1 cellular context compared by ENCODE assay signal in the genomic region with DNA sequence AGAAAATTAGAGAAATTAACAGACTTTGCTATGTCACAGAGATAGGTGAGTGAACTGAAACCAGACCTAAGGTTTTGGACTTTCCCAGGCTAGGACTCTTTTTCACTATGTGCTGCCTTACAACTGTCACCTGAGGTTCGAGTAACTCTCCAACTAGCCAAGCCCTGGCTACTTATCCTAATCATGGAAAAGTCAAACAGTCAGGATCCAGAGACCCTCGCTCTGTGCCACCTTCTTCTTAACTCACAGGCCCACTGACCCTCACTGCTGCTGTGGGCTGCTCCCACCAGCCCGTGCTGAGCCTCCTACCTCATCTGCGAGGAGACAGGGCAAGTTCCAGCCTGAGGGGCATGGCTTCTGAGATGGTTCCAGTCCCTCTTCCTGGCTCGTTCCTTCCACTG.
TF ChIP-seq lines count a peak whose summit lies in the region.

No MANE protein-coding gene starts in this region.

TF ChIP-seq in GM23338, 12 proteins besides CTCF, POLR2A, EP300 and RAD21 (continued from another document):
- TF ChIP-seq NANOG (IDR thresholded peaks at IDR 0.05; ENCODE audit: borderline replicate concordance): no peak
- TF ChIP-seq, protein P1, sequence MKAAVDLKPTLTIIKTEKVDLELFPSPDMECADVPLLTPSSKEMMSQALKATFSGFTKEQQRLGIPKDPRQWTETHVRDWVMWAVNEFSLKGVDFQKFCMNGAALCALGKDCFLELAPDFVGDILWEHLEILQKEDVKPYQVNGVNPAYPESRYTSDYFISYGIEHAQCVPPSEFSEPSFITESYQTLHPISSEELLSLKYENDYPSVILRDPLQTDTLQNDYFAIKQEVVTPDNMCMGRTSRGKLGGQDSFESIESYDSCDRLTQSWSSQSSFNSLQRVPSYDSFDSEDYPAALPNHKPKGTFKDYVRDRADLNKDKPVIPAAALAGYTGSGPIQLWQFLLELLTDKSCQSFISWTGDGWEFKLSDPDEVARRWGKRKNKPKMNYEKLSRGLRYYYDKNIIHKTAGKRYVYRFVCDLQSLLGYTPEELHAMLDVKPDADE (IDR thresholded peaks at IDR 0.05): no peak
- TF ChIP-seq, protein P2, sequence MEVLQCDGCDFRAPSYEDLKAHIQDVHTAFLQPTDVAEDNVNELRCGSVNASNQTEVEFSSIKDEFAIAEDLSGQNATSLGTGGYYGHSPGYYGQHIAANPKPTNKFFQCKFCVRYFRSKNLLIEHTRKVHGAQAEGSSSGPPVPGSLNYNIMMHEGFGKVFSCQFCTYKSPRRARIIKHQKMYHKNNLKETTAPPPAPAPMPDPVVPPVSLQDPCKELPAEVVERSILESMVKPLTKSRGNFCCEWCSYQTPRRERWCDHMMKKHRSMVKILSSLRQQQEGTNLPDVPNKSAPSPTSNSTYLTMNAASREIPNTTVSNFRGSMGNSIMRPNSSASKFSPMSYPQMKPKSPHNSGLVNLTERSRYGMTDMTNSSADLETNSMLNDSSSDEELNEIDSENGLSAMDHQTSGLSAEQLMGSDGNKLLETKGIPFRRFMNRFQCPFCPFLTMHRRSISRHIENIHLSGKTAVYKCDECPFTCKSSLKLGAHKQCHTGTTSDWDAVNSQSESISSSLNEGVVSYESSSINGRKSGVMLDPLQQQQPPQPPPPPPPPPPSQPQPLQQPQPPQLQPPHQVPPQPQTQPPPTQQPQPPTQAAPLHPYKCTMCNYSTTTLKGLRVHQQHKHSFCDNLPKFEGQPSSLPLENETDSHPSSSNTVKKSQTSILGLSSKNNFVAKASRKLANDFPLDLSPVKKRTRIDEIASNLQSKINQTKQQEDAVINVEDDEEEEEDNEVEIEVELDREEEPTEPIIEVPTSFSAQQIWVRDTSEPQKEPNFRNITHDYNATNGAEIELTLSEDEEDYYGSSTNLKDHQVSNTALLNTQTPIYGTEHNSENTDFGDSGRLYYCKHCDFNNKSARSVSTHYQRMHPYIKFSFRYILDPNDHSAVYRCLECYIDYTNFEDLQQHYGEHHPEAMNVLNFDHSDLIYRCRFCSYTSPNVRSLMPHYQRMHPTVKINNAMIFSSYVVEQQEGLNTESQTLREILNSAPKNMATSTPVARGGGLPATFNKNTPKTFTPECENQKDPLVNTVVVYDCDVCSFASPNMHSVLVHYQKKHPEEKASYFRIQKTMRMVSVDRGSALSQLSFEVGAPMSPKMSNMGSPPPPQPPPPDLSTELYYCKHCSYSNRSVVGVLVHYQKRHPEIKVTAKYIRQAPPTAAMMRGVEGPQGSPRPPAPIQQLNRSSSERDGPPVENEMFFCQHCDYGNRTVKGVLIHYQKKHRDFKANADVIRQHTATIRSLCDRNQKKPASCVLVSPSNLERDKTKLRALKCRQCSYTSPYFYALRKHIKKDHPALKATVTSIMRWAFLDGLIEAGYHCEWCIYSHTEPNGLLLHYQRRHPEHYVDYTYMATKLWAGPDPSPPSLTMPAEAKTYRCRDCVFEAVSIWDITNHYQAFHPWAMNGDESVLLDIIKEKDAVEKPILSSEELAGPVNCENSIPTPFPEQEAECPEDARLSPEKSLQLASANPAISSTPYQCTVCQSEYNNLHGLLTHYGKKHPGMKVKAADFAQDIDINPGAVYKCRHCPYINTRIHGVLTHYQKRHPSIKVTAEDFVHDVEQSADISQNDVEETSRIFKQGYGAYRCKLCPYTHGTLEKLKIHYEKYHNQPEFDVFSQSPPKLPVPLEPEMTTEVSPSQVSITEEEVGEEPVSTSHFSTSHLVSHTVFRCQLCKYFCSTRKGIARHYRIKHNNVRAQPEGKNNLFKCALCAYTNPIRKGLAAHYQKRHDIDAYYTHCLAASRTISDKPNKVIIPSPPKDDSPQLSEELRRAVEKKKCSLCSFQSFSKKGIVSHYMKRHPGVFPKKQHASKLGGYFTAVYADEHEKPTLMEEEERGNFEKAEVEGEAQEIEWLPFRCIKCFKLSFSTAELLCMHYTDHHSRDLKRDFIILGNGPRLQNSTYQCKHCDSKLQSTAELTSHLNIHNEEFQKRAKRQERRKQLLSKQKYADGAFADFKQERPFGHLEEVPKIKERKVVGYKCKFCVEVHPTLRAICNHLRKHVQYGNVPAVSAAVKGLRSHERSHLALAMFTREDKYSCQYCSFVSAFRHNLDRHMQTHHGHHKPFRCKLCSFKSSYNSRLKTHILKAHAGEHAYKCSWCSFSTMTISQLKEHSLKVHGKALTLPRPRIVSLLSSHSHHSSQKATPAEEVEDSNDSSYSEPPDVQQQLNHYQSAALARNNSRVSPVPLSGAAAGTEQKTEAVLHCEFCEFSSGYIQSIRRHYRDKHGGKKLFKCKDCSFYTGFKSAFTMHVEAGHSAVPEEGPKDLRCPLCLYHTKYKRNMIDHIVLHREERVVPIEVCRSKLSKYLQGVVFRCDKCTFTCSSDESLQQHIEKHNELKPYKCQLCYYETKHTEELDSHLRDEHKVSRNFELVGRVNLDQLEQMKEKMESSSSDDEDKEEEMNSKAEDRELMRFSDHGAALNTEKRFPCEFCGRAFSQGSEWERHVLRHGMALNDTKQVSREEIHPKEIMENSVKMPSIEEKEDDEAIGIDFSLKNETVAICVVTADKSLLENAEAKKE (CRISPR knock-in tag; IDR thresholded peaks at IDR 0.05): no peak
- TF ChIP-seq CREB1 (CRISPR knock-in tag; IDR thresholded peaks at IDR 0.05; ENCODE audit: low read depth): no peak
- TF ChIP-seq, protein P3, sequence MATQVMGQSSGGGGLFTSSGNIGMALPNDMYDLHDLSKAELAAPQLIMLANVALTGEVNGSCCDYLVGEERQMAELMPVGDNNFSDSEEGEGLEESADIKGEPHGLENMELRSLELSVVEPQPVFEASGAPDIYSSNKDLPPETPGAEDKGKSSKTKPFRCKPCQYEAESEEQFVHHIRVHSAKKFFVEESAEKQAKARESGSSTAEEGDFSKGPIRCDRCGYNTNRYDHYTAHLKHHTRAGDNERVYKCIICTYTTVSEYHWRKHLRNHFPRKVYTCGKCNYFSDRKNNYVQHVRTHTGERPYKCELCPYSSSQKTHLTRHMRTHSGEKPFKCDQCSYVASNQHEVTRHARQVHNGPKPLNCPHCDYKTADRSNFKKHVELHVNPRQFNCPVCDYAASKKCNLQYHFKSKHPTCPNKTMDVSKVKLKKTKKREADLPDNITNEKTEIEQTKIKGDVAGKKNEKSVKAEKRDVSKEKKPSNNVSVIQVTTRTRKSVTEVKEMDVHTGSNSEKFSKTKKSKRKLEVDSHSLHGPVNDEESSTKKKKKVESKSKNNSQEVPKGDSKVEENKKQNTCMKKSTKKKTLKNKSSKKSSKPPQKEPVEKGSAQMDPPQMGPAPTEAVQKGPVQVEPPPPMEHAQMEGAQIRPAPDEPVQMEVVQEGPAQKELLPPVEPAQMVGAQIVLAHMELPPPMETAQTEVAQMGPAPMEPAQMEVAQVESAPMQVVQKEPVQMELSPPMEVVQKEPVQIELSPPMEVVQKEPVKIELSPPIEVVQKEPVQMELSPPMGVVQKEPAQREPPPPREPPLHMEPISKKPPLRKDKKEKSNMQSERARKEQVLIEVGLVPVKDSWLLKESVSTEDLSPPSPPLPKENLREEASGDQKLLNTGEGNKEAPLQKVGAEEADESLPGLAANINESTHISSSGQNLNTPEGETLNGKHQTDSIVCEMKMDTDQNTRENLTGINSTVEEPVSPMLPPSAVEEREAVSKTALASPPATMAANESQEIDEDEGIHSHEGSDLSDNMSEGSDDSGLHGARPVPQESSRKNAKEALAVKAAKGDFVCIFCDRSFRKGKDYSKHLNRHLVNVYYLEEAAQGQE (IDR thresholded peaks at IDR 0.05; ENCODE audit: unreplicated experiment): no peak
- no peak for TF ChIP-seq JUNB (IDR thresholded peaks at IDR 0.05; ENCODE audit: unreplicated experiment)
- no peak for TF ChIP-seq ZNF114 (CRISPR knock-in tag; IDR thresholded peaks at IDR 0.05)
- no peak for TF ChIP-seq POLR2AphosphoS5 (IDR thresholded peaks at IDR 0.05; ENCODE audit: low read depth)
